ENCODE assay signal across 1 cellular context in genomic region chr7:141696386-141696785, GRCh38.
A peak's percentile ranks its signal among the peaks of the same experiment; 100 is the strongest.
TF ChIP-seq lines count a peak whose summit lies in the region.

No MANE protein-coding gene starts in this region.

TF ChIP-seq in HepG2, 621 proteins besides CTCF, POLR2A, EP300 and RAD21:
- TF ChIP-seq MIER2 (CRISPR knock-in tag; IDR thresholded peaks at IDR 0.05): no peak
- peak; percentile 36; the same call in 1 of the 2 replicates for TF ChIP-seq BHLHE40 (IDR thresholded peaks at IDR 0.05; ENCODE audit: low read length)
- TF ChIP-seq, protein P1, sequence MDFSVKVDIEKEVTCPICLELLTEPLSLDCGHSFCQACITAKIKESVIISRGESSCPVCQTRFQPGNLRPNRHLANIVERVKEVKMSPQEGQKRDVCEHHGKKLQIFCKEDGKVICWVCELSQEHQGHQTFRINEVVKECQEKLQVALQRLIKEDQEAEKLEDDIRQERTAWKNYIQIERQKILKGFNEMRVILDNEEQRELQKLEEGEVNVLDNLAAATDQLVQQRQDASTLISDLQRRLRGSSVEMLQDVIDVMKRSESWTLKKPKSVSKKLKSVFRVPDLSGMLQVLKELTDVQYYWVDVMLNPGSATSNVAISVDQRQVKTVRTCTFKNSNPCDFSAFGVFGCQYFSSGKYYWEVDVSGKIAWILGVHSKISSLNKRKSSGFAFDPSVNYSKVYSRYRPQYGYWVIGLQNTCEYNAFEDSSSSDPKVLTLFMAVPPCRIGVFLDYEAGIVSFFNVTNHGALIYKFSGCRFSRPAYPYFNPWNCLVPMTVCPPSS (IDR thresholded peaks at IDR 0.05): no peak
- TF ChIP-seq SMC3 (IDR thresholded peaks at IDR 0.05; ENCODE audit: low read length): 0 out of 2 replicates have a peak, but pooled peaks have one; percentile 2
- TF ChIP-seq ZNF615 (CRISPR knock-in tag; IDR thresholded peaks at IDR 0.05; ENCODE audit: borderline replicate concordance): no peak
- TF ChIP-seq ZSCAN31 (CRISPR knock-in tag; IDR thresholded peaks at IDR 0.05; ENCODE audit: low read depth): no peak
